ENCODE assay signal across 1 cellular context in genomic region chr16:69699915-69700314, GRCh38.
A peak's percentile ranks its signal among the peaks of the same experiment; 100 is the strongest.
TF ChIP-seq lines count a peak whose summit lies in the region.

No MANE protein-coding gene starts in this region.

TF ChIP-seq in HepG2, 621 proteins besides CTCF, POLR2A, EP300 and RAD21:
- 0 out of 2 replicates have a peak, but pooled peaks have one; percentile 53 for TF ChIP-seq PCBP1 (IDR thresholded peaks at IDR 0.05; ENCODE audit: borderline replicate concordance, low read depth, low read length)
- no peak for TF ChIP-seq GLMP (CRISPR knock-in tag; IDR thresholded peaks at IDR 0.05; ENCODE audit: borderline replicate concordance)
- TF ChIP-seq MIXL1 (CRISPR knock-in tag; IDR thresholded peaks at IDR 0.05), result no peak
- peak; percentile 78 for TF ChIP-seq HNRNPK (IDR thresholded peaks at IDR 0.05; ENCODE audit: low read depth, low read length, poor library complexity, severe bottlenecking)
- no peak for TF ChIP-seq MTA1 (CRISPR knock-in tag; IDR thresholded peaks at IDR 0.05; ENCODE audit: borderline replicate concordance)
- no peak for TF ChIP-seq ZFP1 (CRISPR knock-in tag; IDR thresholded peaks at IDR 0.05)
